37 cellular contexts compared by ENCODE assay signal in the genomic region with DNA sequence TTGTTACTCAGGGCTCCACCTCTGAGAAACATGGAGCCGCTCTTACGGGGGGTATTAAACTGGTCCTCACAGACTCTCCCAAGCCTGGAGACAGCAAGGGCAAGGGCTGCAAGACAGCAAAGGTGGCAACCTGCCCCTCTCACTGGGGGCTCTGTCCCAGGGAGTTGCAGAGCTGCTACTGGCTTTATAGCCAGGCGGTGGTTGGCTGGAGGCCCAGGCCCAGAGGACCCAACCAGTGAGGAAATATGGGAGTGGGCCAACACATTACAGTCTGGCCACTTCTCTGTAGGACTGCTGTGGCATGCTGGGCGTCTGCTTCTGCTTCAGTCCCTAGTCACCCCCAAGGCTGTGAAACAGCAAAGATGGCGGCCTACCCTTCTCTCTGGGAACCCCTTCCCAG.
DNase-seq lines count a peak whose midpoint lies in the region; ATAC-seq, FAIRE-seq and TF ChIP-seq lines count a peak whose summit lies in the region.
"Had no signal": no experiment of that assay in that cellular context is flagged by ENCODE, and none has a peak within 500 bp of the region (broad histone marks: within the 10 kb centered on the region; RNA-seq: fewer than 3 reads in every experiment).

No MANE protein-coding gene starts in this region.

- H3K4me1 ChIP-seq in kidney (ENCODE audit: control insufficient read depth in 1 of 2, insufficient read depth in 1 of 2, low read depth in 1 of 2, low read length in 2 of 2) (no peaks in the 10 kb centered on the region), upper lobe of right lung (no peaks in the 10 kb centered on the region)
- H3K4me1 ChIP-seq: A549; BE2C; BLaER1; BLaER1 treated with 17β-estradiol and CSF1 and Interleukin-3, amounts not matched to agents 10 nM and 100 nM; Caco-2 had no signal

- no peaks in the 10 kb centered on the region for H3K4me1 Mint-ChIP-seq in stimulated activated naive CD8-positive, alpha-beta T cell treated with anti-CD3 and anti-CD28 coated beads, Interleukin-15, amount 100 ng/mL, for 72 hours
- no peaks in the 10 kb centered on the region for H3K4me1 Mint-ChIP-seq in stimulated activated memory B cell treated with anti-CD40 and anti-IgM and Interleukin-4, amounts not matched to agents 10 μg/mL and 1 μg/mL and 100 μg/mL, for 72 hours
- H3K4me1 Mint-ChIP-seq: B cell; CD14-positive monocyte; CD4-positive, alpha-beta memory T cell; CD4-positive, CD25-positive, alpha-beta regulatory T cell; CD8-positive, alpha-beta memory T cell had no signal

- TF ChIP-seq CTCF in kidney (IDR thresholded peaks at IDR 0.05; ENCODE audit: borderline replicate concordance, extremely low read depth, insufficient read depth): no peak
- no peak for TF ChIP-seq CTCF in upper lobe of right lung (IDR thresholded peaks at IDR 0.05)

- intact Hi-C loops in kidney (cut with DNase I) (no loop called here), upper lobe of right lung (cut with DNase I) (no loop called here)

- no peak for FAIRE-seq in kidney (lab: Jason Lieb, UNC)
- FAIRE-seq: A204.1, A549, D721Med had no signal

- H3K27me3 Mint-ChIP-seq in stimulated activated naive CD8-positive, alpha-beta T cell treated with anti-CD3 and anti-CD28 coated beads, Interleukin-15, amount 100 ng/mL, for 72 hours: no peaks in the 10 kb centered on the region
- H3K27me3 Mint-ChIP-seq in stimulated activated memory B cell treated with anti-CD40 and anti-IgM and Interleukin-4, amounts not matched to agents 10 μg/mL and 1 μg/mL and 100 μg/mL, for 72 hours: no peaks in the 10 kb centered on the region
- H3K27me3 Mint-ChIP-seq: B cell; CD4-positive, alpha-beta memory T cell; CD4-positive, alpha-beta T cell; CD8-positive, alpha-beta memory T cell had no signal

- no peak overlapping the region for H3K9ac ChIP-seq in kidney (ENCODE audit: low read length in 2 of 2)
- H3K9ac ChIP-seq: BLaER1; BLaER1 treated with 17β-estradiol and CSF1 and Interleukin-3, amounts not matched to agents 10 nM and 100 nM had no signal

- H3K9me3 ChIP-seq in kidney (ENCODE audit: control insufficient read depth in 1 of 2, low read length in 2 of 2) (no peaks in the 10 kb centered on the region), upper lobe of right lung (no peaks in the 10 kb centered on the region)
- H3K9me3 ChIP-seq: A549, BE2C, Caco-2 had no signal

- no peaks in the 10 kb centered on the region for H3K36me3 Mint-ChIP-seq in stimulated activated memory B cell treated with anti-CD40 and anti-IgM and Interleukin-4, amounts not matched to agents 10 μg/mL and 1 μg/mL and 100 μg/mL, for 72 hours
- H3K36me3 Mint-ChIP-seq: CD14-positive monocyte; CD4-positive, alpha-beta memory T cell; CD4-positive, CD25-positive, alpha-beta regulatory T cell; CD8-positive, alpha-beta memory T cell; CD8-positive, alpha-beta T cell had no signal

- ATAC-seq in stimulated activated naive CD8-positive, alpha-beta T cell treated with anti-CD3 and anti-CD28 coated beads, Interleukin-15, amount 100 ng/mL, for 72 hours: peak; percentile 35
- ATAC-seq in stimulated activated naive CD8-positive, alpha-beta T cell treated with anti-CD3 and anti-CD28 coated beads, Interleukin-15, Interleukin-2, amounts not matched to agents 100 U/mL and 50 U/mL, for 24 hours: no peak
- ATAC-seq in stimulated activated memory B cell treated with anti-CD40 and anti-IgM and Interleukin-4, amounts not matched to agents 10 μg/mL and 1 μg/mL and 100 μg/mL, for 72 hours: peak; percentile 8
- ATAC-seq in upper lobe of right lung: peak; percentile 13
- ATAC-seq in GM18907 (IDR thresholded peaks at IDR 0.05; ENCODE audit: unreplicated experiment): no peak
- no peak for ATAC-seq in HG02610 (IDR thresholded peaks at IDR 0.05; ENCODE audit: unreplicated experiment)
- ATAC-seq: A549; CD8-positive, alpha-beta T cell had no signal

- no peak overlapping the region for H3K27ac Mint-ChIP-seq in stimulated activated naive CD8-positive, alpha-beta T cell treated with anti-CD3 and anti-CD28 coated beads, Interleukin-15, amount 100 ng/mL, for 72 hours
- H3K27ac Mint-ChIP-seq in stimulated activated memory B cell treated with anti-CD40 and anti-IgM and Interleukin-4, amounts not matched to agents 10 μg/mL and 1 μg/mL and 100 μg/mL, for 72 hours: no peak overlapping the region
- H3K27ac Mint-ChIP-seq: B cell; CD14-positive monocyte; CD4-positive, alpha-beta memory T cell; CD4-positive, alpha-beta T cell; CD4-positive, CD25-positive, alpha-beta regulatory T cell; CD8-positive, alpha-beta memory T cell; CD8-positive, alpha-beta T cell had no signal

- H3K27ac ChIP-seq in kidney (ENCODE audit: low read depth in 2 of 2, low read length in 2 of 2): no peak overlapping the region
- H3K27ac ChIP-seq in upper lobe of right lung: no peak overlapping the region
- H3K27ac ChIP-seq: 22Rv1; A549; BLaER1; BLaER1 treated with 17β-estradiol and CSF1 and Interleukin-3, amounts not matched to agents 10 nM and 100 nM; C4-2B had no signal

- DNase-seq in stimulated activated naive CD8-positive, alpha-beta T cell treated with anti-CD3 and anti-CD28 coated beads, Interleukin-15, amount 100 ng/mL, for 72 hours: no peak
- no peak for DNase-seq in stimulated activated naive CD8-positive, alpha-beta T cell treated with anti-CD3 and anti-CD28 coated beads, Interleukin-15, Interleukin-2, amounts not matched to agents 100 U/mL and 50 U/mL, for 24 hours
- DNase-seq in kidney: peak; percentile 51
- DNase-seq in upper lobe of right lung: no peak
- DNase-seq in mucosa of gallbladder (ENCODE audit: low spot score): no peak
- DNase-seq: 8988T; ACHN; AML-193; BE2C; C1 segment of cervical spinal cord; Caco-2; Calu3; CD4-positive, alpha-beta memory T cell; CD4-positive, alpha-beta T cell; CD4-positive, CD25-positive, alpha-beta regulatory T cell; CD8-positive, alpha-beta memory T cell; CD8-positive, alpha-beta T cell; COR-L47; DMS 273 treated with DMSO at 0.1 percent for 48 hours; DMS153; DMS53; DMS79; DMS79 treated with DMSO at 0.1 percent for 48 hours; DND-41; EL had no signal

- peaks cover 0 to 5% of the 10 kb centered on the region in 2 donors for H3K9me3 Mint-ChIP-seq in stimulated activated naive CD8-positive, alpha-beta T cell treated with anti-CD3 and anti-CD28 coated beads, Interleukin-15, amount 100 ng/mL, for 72 hours
- H3K9me3 Mint-ChIP-seq in stimulated activated memory B cell treated with anti-CD40 and anti-IgM and Interleukin-4, amounts not matched to agents 10 μg/mL and 1 μg/mL and 100 μg/mL, for 72 hours: peaks cover 3% of the 10 kb centered on the region
- H3K9me3 Mint-ChIP-seq: CD4-positive, alpha-beta T cell; CD8-positive, alpha-beta T cell had no signal

- H3K4me3 Mint-ChIP-seq in stimulated activated naive CD8-positive, alpha-beta T cell treated with anti-CD3 and anti-CD28 coated beads, Interleukin-15, amount 100 ng/mL, for 72 hours: no peak overlapping the region
- no peak overlapping the region for H3K4me3 Mint-ChIP-seq in stimulated activated memory B cell treated with anti-CD40 and anti-IgM and Interleukin-4, amounts not matched to agents 10 μg/mL and 1 μg/mL and 100 μg/mL, for 72 hours
- H3K4me3 Mint-ChIP-seq: B cell; CD14-positive monocyte; CD4-positive, alpha-beta memory T cell; CD4-positive, alpha-beta T cell; CD4-positive, CD25-positive, alpha-beta regulatory T cell; CD8-positive, alpha-beta memory T cell; CD8-positive, alpha-beta T cell had no signal

- H3K4me3 ChIP-seq in kidney (ENCODE audit: low read length in 2 of 2) (no peak overlapping the region), upper lobe of right lung (no peak overlapping the region)
- H3K4me3 ChIP-seq: A549; BLaER1; BLaER1 treated with 17β-estradiol and CSF1 and Interleukin-3, amounts not matched to agents 10 nM and 100 nM had no signal

- H3K27me3 ChIP-seq in upper lobe of right lung: no peaks in the 10 kb centered on the region
- H3K27me3 ChIP-seq: BE2C; BLaER1; BLaER1 treated with 17β-estradiol and CSF1 and Interleukin-3, amounts not matched to agents 10 nM and 100 nM had no signal

- H3K36me3 ChIP-seq in kidney (ENCODE audit: control insufficient read depth in 1 of 2, insufficient read depth in 2 of 2, low read length in 2 of 2) (no peaks in the 10 kb centered on the region), upper lobe of right lung (no peaks in the 10 kb centered on the region)
- H3K36me3 ChIP-seq: BE2C; BLaER1; BLaER1 treated with 17β-estradiol and CSF1 and Interleukin-3, amounts not matched to agents 10 nM and 100 nM had no signal

Comparison
In these comparisons a context has a peak if more than half of its experiments do, and no peak if none do; other contexts are left out.
1. ATAC-seq: peak in stimulated activated naive CD8-positive, alpha-beta T cell treated with anti-CD3 and anti-CD28 coated beads, Interleukin-15, amount 100 ng/mL, for 72 hours (single experiment), stimulated activated memory B cell treated with anti-CD40 and anti-IgM and Interleukin-4, amounts not matched to agents 10 μg/mL and 1 μg/mL and 100 μg/mL, for 72 hours (single experiment) and upper lobe of right lung (single experiment); none in stimulated activated naive CD8-positive, alpha-beta T cell treated with anti-CD3 and anti-CD28 coated beads, Interleukin-15, Interleukin-2, amounts not matched to agents 100 U/mL and 50 U/mL, for 24 hours (single experiment), GM18907 (single experiment) and HG02610 (single experiment).